1 cellular context compared by ENCODE assay signal in the genomic region with DNA sequence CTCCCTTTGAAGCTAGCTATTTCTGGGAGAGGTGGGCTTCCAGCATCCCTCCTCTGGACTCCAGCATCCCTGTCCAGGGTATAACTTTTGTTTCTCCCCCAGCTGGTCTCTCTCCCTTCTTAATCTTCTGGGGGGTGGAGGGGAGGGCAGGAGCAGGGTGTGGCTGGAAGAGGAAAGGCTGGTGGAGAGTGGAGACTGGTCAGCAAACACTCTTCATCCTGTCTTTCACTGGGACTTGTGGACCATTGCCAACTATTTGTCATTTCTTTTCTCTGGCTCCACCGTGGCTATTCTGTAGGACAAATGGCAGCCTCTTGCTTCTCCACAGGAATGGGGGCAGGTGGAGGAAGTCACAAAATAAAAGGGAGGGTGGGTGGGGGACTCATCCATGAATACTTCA.
TF ChIP-seq lines count a peak whose summit lies in the region.

No MANE protein-coding gene starts in this region.

TF ChIP-seq in IMR-90, 13 proteins besides CTCF, POLR2A, EP300 and RAD21:
- no peak for TF ChIP-seq MAZ (IDR thresholded peaks at IDR 0.05; ENCODE audit: borderline replicate concordance, low read depth, low read length)
- no peak for TF ChIP-seq FOS (IDR thresholded peaks at IDR 0.05; ENCODE audit: low read depth, low read length)
- TF ChIP-seq MXI1 (IDR thresholded peaks at IDR 0.05; ENCODE audit: borderline replicate concordance, low read depth, low read length): no peak
- no peak for TF ChIP-seq NFE2L2 (IDR thresholded peaks at IDR 0.05; ENCODE audit: low read depth, low read length)
- no peak for TF ChIP-seq RCOR1 (IDR thresholded peaks at IDR 0.05; ENCODE audit: insufficient replicate concordance, low read length)
- TF ChIP-seq RFX5 (IDR thresholded peaks at IDR 0.05; ENCODE audit: low read depth, low read length): no peak
- no peak for TF ChIP-seq SMC3 (IDR thresholded peaks at IDR 0.05; ENCODE audit: low read depth, low read length)
- TF ChIP-seq, protein P1, sequence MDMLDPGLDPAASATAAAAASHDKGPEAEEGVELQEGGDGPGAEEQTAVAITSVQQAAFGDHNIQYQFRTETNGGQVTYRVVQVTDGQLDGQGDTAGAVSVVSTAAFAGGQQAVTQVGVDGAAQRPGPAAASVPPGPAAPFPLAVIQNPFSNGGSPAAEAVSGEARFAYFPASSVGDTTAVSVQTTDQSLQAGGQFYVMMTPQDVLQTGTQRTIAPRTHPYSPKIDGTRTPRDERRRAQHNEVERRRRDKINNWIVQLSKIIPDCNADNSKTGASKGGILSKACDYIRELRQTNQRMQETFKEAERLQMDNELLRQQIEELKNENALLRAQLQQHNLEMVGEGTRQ (IDR thresholded peaks at IDR 0.05; ENCODE audit: low read depth, low read length): no peak
- TF ChIP-seq CHD1 (IDR thresholded peaks at IDR 0.05; ENCODE audit: low read depth, low read length): no peak
- TF ChIP-seq CEBPB (IDR thresholded peaks at IDR 0.05; ENCODE audit: low read depth, low read length): no peak
- no peak for TF ChIP-seq BHLHE40 (IDR thresholded peaks at IDR 0.05; ENCODE audit: low read depth, low read length)
- TF ChIP-seq, protein P2, sequence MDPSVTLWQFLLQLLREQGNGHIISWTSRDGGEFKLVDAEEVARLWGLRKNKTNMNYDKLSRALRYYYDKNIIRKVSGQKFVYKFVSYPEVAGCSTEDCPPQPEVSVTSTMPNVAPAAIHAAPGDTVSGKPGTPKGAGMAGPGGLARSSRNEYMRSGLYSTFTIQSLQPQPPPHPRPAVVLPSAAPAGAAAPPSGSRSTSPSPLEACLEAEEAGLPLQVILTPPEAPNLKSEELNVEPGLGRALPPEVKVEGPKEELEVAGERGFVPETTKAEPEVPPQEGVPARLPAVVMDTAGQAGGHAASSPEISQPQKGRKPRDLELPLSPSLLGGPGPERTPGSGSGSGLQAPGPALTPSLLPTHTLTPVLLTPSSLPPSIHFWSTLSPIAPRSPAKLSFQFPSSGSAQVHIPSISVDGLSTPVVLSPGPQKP (IDR thresholded peaks at IDR 0.05; ENCODE audit: borderline replicate concordance, low read depth, low read length): no peak
- TF ChIP-seq MAFK (IDR thresholded peaks at IDR 0.05; ENCODE audit: low read depth, low read length): no peak
